ENCODE assay signal across 9 cellular contexts in genomic region chr17:64491034-64491860, GRCh38. TPM values are rescaled to one million over a fixed set of nuclear protein-coding genes. Genes with fewer than 3 reads are reported as not detected.
DNase-seq lines count a peak whose midpoint lies in the region; ATAC-seq, FAIRE-seq and TF ChIP-seq lines count a peak whose summit lies in the region.
"Had no signal": no experiment of that assay in that cellular context is flagged by ENCODE, and none has a peak within 500 bp of the region (broad histone marks: within the 10 kb centered on the region; RNA-seq: fewer than 3 reads in every experiment).

No MANE protein-coding gene starts in this region.

- H3K4me1 Mint-ChIP-seq in progenitor cell of endocrine pancreas (ENCODE audit: low read depth) = peaks cover 14% of the 10 kb centered on the region

- TF ChIP-seq POLR2A in H1 (IDR thresholded peaks at IDR 0.05; ENCODE audit: control extremely low read depth in 1 of 2, low read depth in 2 of 2, low read length in 2 of 2) = no peak

- H3K9me3 Mint-ChIP-seq in progenitor cell of endocrine pancreas (ENCODE audit: low read depth) = no peaks in the 10 kb centered on the region

- no peak overlapping the region for H2BK120ac ChIP-seq in H1 (replicated peaks; ENCODE audit: low read depth, low read length)

- H3K27me3 Mint-ChIP-seq in progenitor cell of endocrine pancreas = no peaks in the 10 kb centered on the region

- H3K18ac ChIP-seq in H1 (ENCODE audit: extremely low read depth, low read length) = no peak overlapping the region

- H3K27ac Mint-ChIP-seq in progenitor cell of endocrine pancreas = no peak overlapping the region

- no peak overlapping the region for H3K4me2 ChIP-seq in H1 (ENCODE audit: insufficient read depth in 1 of 2, low read depth in 2 of 2, low read length in 2 of 2)

- peaks cover 6% of the 10 kb centered on the region for H3K79me1 ChIP-seq in H1 (ENCODE audit: low read depth, low read length)

- peak; percentile 54 to 64 (median 60) for TF ChIP-seq CTCF in H1 (IDR thresholded peaks at IDR 0.05; ENCODE audit: control extremely low read depth in 1 of 3, insufficient read depth in 1 of 3, low read depth in 1 of 3, low read length in 3 of 3)
- TF ChIP-seq CTCF in progenitor cell of endocrine pancreas (IDR thresholded peaks at IDR 0.05; ENCODE audit: unreplicated experiment) = peak; percentile 49

- CTCF ChIA-PET in H1 (lab: Charles Lee; ENCODE audit: partially characterized antibody) = interaction anchor here (0.6 to 6.0 kb wide), 19 partner anchors 8 to 633 kb away, joined by 3 to 112 read pairs (median 4); partner anchors contain the start of genes CEP95 and DDX5

- peaks cover 11 to 66% (median 40%) of the 10 kb centered on the region in 4 experiments for H3K36me3 ChIP-seq in H1 (ENCODE audit: control insufficient read depth in 2 of 4, insufficient read depth in 4 of 4, low read length in 3 of 4)

- H3K14ac ChIP-seq in H1 (ENCODE audit: insufficient read length) = no peak overlapping the region

- no peak overlapping the region for H3K56ac ChIP-seq in H1 (replicated peaks; ENCODE audit: insufficient read length, low read depth, low read length)

- peaks cover 0 to 3% (median 0%) of the 10 kb centered on the region in 4 experiments; a peak in 1 of 7 replicates for H3K4me1 ChIP-seq in H1 (replicated peaks in 1 of 4; ENCODE audit: control insufficient read depth in 3 of 4, insufficient read depth in 4 of 4, low read length in 3 of 4)

- peak; percentile 16 for DNase-seq in Ammon's horn (ENCODE audit: low spot score)
- DNase-seq in HT1080 (ENCODE audit: low read depth) = peak; percentile 45
- no peak for DNase-seq in H1 (ENCODE audit: low read depth in 1 of 2, low spot score in 2 of 2)
- DNase-seq in progenitor cell of endocrine pancreas (ENCODE audit: low spot score, unreplicated experiment) = no peak
- DNase-seq in GOT3 (lab: John Stamatoyannopoulos, UW) = no peak
- no peak for DNase-seq in superior temporal gyrus (ENCODE audit: extremely low spot score)

- no peak overlapping the region for H2BK15ac ChIP-seq in H1 (ENCODE audit: low read length)

- H3K9me3 ChIP-seq in H1 (ENCODE audit: insufficient read depth in 2 of 2, low read depth in 1 of 2, low read length in 1 of 2) = peaks cover 0 to 2% of the 10 kb centered on the region in 2 experiments; a peak in 1 of 4 replicates

- H3K9ac ChIP-seq in H1 (replicated peaks in 1 of 4; ENCODE audit: extremely low read depth in 1 of 4, low read depth in 3 of 4, low read length in 3 of 4) = no peak overlapping the region; a peak in 1 of 7 replicates

- no peaks in the 10 kb centered on the region for H3K27me3 ChIP-seq in H1 (replicated peaks in 1 of 4; ENCODE audit: control insufficient read depth in 3 of 4, extremely low read depth in 1 of 4, insufficient read depth in 3 of 4, low read length in 3 of 4)

- H3K23ac ChIP-seq in H1 (ENCODE audit: insufficient read length) = no peak overlapping the region

- no peak overlapping the region for H3K4me3 Mint-ChIP-seq in progenitor cell of endocrine pancreas (ENCODE audit: low read depth)

- H3K27ac ChIP-seq in H1 (ENCODE audit: low read depth, low read length) = no peak overlapping the region

- H3K79me2 ChIP-seq in H1 (ENCODE audit: control insufficient read depth in 1 of 2, insufficient read depth in 2 of 2, low read length in 2 of 2) = peaks cover 3 to 30% of the 10 kb centered on the region in 2 experiments; a peak in 3 of 4 replicates

- 91% methylated on average over 13 of the region's 13 CpGs; no CpG with 5 or more reads in 1 of the 2 experiments for WGBS in H1 (ENCODE audit: extremely low coverage in 1 of 2, insufficient coverage in 1 of 2, insufficient read length in 1 of 2, insufficient replicate concordance in 2 of 2, low coverage in 1 of 2, low lambda C conversion rate in 2 of 2, missing lambda C conversion rate in 1 of 2), 2 experiments

- peaks cover 3% of the 10 kb centered on the region for H3K23me2 ChIP-seq in H1 (ENCODE audit: low read depth, low read length)

- no peak overlapping the region for H2AFZ ChIP-seq in H1 (ENCODE audit: low read length)

- H4K91ac ChIP-seq in H1 (replicated peaks; ENCODE audit: insufficient read length, low read length) = no peak overlapping the region

- POLR2A ChIA-PET in H1 (lab: Charles Lee; ENCODE audit: partially characterized antibody) = interaction anchor here (0.9 to 11.8 kb wide), 4 partner anchors 11 to 171 kb away, joined by 3 to 320 read pairs (median 5); partner anchors contain the start of genes CEP95, DDX5 and SMURF2

- H3K4ac ChIP-seq in H1 (replicated peaks; ENCODE audit: insufficient read length, low read depth, low read length) = no peak overlapping the region

- TF ChIP-seq EP300 in H1 (IDR thresholded peaks at IDR 0.05; ENCODE audit: borderline replicate concordance in 1 of 2, low read depth in 2 of 2, low read length in 2 of 2) = no peak

- H2AK5ac ChIP-seq in H1 (ENCODE audit: low read depth, low read length) = no peak overlapping the region

- no peak overlapping the region for H3K4me3 ChIP-seq in H1 (ENCODE audit: extremely low read depth in 1 of 4, insufficient read depth in 2 of 4, low read depth in 3 of 4, low read length in 4 of 4)

- H2BK5ac ChIP-seq in H1 (ENCODE audit: low read depth, low read length) = no peak overlapping the region

- H4K8ac ChIP-seq in H1 (ENCODE audit: extremely low read depth, insufficient read depth, low read length) = no peak overlapping the region

- peak; percentile 63 to 68 for TF ChIP-seq RAD21 in H1 (IDR thresholded peaks at IDR 0.05 in 1 of 2, conservative IDR thresholded peaks at IDR 0.05 in 1 of 2; ENCODE audit: low read depth in 2 of 2, low read length in 2 of 2)

- peaks cover 0 to 3% of the 10 kb centered on the region in 2 experiments for H4K20me1 ChIP-seq in H1 (replicated peaks in 1 of 2; ENCODE audit: control insufficient read depth in 1 of 2, insufficient read depth in 2 of 2, low read length in 2 of 2)

- no peak overlapping the region for H2BK12ac ChIP-seq in H1 (ENCODE audit: low read depth, low read length)

- H4K5ac ChIP-seq in H1 (ENCODE audit: insufficient read length, low read depth, low read length) = no peak overlapping the region

- H3K36me3 Mint-ChIP-seq in progenitor cell of endocrine pancreas (ENCODE audit: insufficient read depth) = peaks cover 26% of the 10 kb centered on the region

- no peak overlapping the region for H2BK20ac ChIP-seq in H1 (ENCODE audit: low read length)

- peak; percentile 46 to 70 for ATAC-seq in activated CD4-positive, CD25-positive, alpha-beta regulatory T cell treated with anti-CD3 and anti-CD28 coated beads, Interleukin-2, amount 50 U/mL, for 24 hours
- no peak for ATAC-seq in GM18502 (IDR thresholded peaks at IDR 0.05; ENCODE audit: poor library complexity, unreplicated experiment)

- FAIRE-seq in H1 (lab: Jason Lieb, UNC) = no peak
- FAIRE-seq: endometrium had no signal

RNA-seq across cellular contexts. Expression of gene POLG2, which starts 5.6 kb away (rescaled TPM):
- total RNA-seq in HT1080 (2014; rRNA removed; shearing (Covaris generic)) = 11.6 and 13.8 TPM in 2 replicates
- polyA plus RNA-seq in HT1080 (2015; cell fraction: cytosol; rRNA removed) = 14.0 and 17.4 TPM in 2 replicates
- 48.8 and 63.3 TPM in 2 replicates for polyA plus RNA-seq in HT1080 (2015; cell fraction: nucleus; rRNA removed)
- 30.9 and 34.3 TPM in 2 replicates for total RNA-seq in H1 (2021; fragmentation: NEBNext Ultra II Directional; extraction: Animal tissue kit (Norgen Biotek cat#: 25700))
- polyA plus RNA-seq in H1 (2011; rRNA removed) = 8.2 and 9.7 TPM in 2 replicates
- 14.6 TPM for polyA plus RNA-seq in H1 (2011; cell fraction: cytosol; rRNA removed)
- polyA plus RNA-seq in H1 (2011; cell fraction: nucleus; rRNA removed) = 13.3 TPM
- polyA plus RNA-seq in H1 (2012, experiment 1 of 2) = 21.2 to 31.3 TPM (median 22.1 TPM) in 4 replicates
- 3.2 TPM for polyA plus RNA-seq in H1 (2012, experiment 2 of 2)
- polyA plus RNA-seq in H1 (2013, experiment 1 of 2) = 20.8 TPM
- polyA plus RNA-seq in H1 (2013, experiment 2 of 2) = 18.3 TPM
- polyA minus RNA-seq in H1 (2011; rRNA and poly(A)+ RNA removed) = 8.1 and 11.1 TPM in 2 replicates
- 11.4 TPM for polyA minus RNA-seq in H1 (2011; cell fraction: cytosol; rRNA and poly(A)+ RNA removed)
- polyA minus RNA-seq in H1 (2011; cell fraction: nucleus; rRNA and poly(A)+ RNA removed) = 25.4 TPM
- total RNA-seq in progenitor cell of endocrine pancreas = 33.1 and 33.7 TPM in 2 replicates

RNA-seq across cellular contexts. Expression of gene DDX5, which starts 14.8 kb away (rescaled TPM):
- 250 and 611 TPM in 2 replicates for total RNA-seq in HT1080 (2014; rRNA removed; shearing (Covaris generic))
- 722 and 1,249 TPM in 2 replicates for polyA plus RNA-seq in HT1080 (2015; cell fraction: cytosol; rRNA removed)
- polyA plus RNA-seq in HT1080 (2015; cell fraction: nucleus; rRNA removed) = 4,423 and 5,570 TPM in 2 replicates
- total RNA-seq in H1 (2021; fragmentation: NEBNext Ultra II Directional; extraction: Animal tissue kit (Norgen Biotek cat#: 25700)) = 572 and 622 TPM in 2 replicates
- 591 and 931 TPM in 2 replicates for polyA plus RNA-seq in H1 (2011; rRNA removed)
- polyA plus RNA-seq in H1 (2011; cell fraction: cytosol; rRNA removed) = 642 TPM
- polyA plus RNA-seq in H1 (2011; cell fraction: nucleus; rRNA removed) = 1,555 TPM
- polyA plus RNA-seq in H1 (2012, experiment 1 of 2) = 409 to 706 TPM (median 432 TPM) in 4 replicates
- polyA plus RNA-seq in H1 (2012, experiment 2 of 2) = 48.0 TPM
- polyA plus RNA-seq in H1 (2013, experiment 1 of 2) = 481 TPM
- 448 TPM for polyA plus RNA-seq in H1 (2013, experiment 2 of 2)
- polyA minus RNA-seq in H1 (2011; rRNA and poly(A)+ RNA removed) = 326 and 526 TPM in 2 replicates
- 382 TPM for polyA minus RNA-seq in H1 (2011; cell fraction: cytosol; rRNA and poly(A)+ RNA removed)
- 1,592 TPM for polyA minus RNA-seq in H1 (2011; cell fraction: nucleus; rRNA and poly(A)+ RNA removed)
- 918 and 925 TPM in 2 replicates for total RNA-seq in progenitor cell of endocrine pancreas

RNA-seq across cellular contexts. Expression of gene CEP95, which starts 15.5 kb away (rescaled TPM):
- total RNA-seq in HT1080 (2014; rRNA removed; shearing (Covaris generic)) = 18.5 and 21.6 TPM in 2 replicates
- 16.4 and 34.3 TPM in 2 replicates for polyA plus RNA-seq in HT1080 (2015; cell fraction: cytosol; rRNA removed)
- 141 and 144 TPM in 2 replicates for polyA plus RNA-seq in HT1080 (2015; cell fraction: nucleus; rRNA removed)
- 50.8 and 51.5 TPM in 2 replicates for total RNA-seq in H1 (2021; fragmentation: NEBNext Ultra II Directional; extraction: Animal tissue kit (Norgen Biotek cat#: 25700))
- polyA plus RNA-seq in H1 (2011; rRNA removed) = 13.5 and 22.3 TPM in 2 replicates
- 30.0 TPM for polyA plus RNA-seq in H1 (2011; cell fraction: cytosol; rRNA removed)
- 44.9 TPM for polyA plus RNA-seq in H1 (2011; cell fraction: nucleus; rRNA removed)
- polyA plus RNA-seq in H1 (2012, experiment 1 of 2) = 47.3 to 62.9 TPM (median 52.4 TPM) in 4 replicates
- 2.2 TPM for polyA plus RNA-seq in H1 (2012, experiment 2 of 2)
- 66.7 TPM for polyA plus RNA-seq in H1 (2013, experiment 1 of 2)
- 55.2 TPM for polyA plus RNA-seq in H1 (2013, experiment 2 of 2)
- 26.4 and 27.4 TPM in 2 replicates for polyA minus RNA-seq in H1 (2011; rRNA and poly(A)+ RNA removed)
- polyA minus RNA-seq in H1 (2011; cell fraction: cytosol; rRNA and poly(A)+ RNA removed) = 31.3 TPM
- polyA minus RNA-seq in H1 (2011; cell fraction: nucleus; rRNA and poly(A)+ RNA removed) = 82.2 TPM
- total RNA-seq in progenitor cell of endocrine pancreas = 102 and 108 TPM in 2 replicates

RNA-seq across cellular contexts. Expression of gene MILR1, which starts 42.3 kb away (rescaled TPM):
- 7.3 and 8.2 TPM in 2 replicates for total RNA-seq in HT1080 (2014; rRNA removed; shearing (Covaris generic))
- polyA plus RNA-seq in HT1080 (2015; cell fraction: cytosol; rRNA removed) = 15.5 and 16.3 TPM in 2 replicates
- 39.7 and 40.7 TPM in 2 replicates for polyA plus RNA-seq in HT1080 (2015; cell fraction: nucleus; rRNA removed)
- total RNA-seq in H1 (2021; fragmentation: NEBNext Ultra II Directional; extraction: Animal tissue kit (Norgen Biotek cat#: 25700)) = not detected in 2 replicates
- not detected in 2 replicates for polyA plus RNA-seq in H1 (2011; rRNA removed)
- not detected for polyA plus RNA-seq in H1 (2011; cell fraction: cytosol; rRNA removed)
- not detected for polyA plus RNA-seq in H1 (2011; cell fraction: nucleus; rRNA removed)
- not detected in 4 replicates for polyA plus RNA-seq in H1 (2012, experiment 1 of 2)
- not detected for polyA plus RNA-seq in H1 (2012, experiment 2 of 2)
- not detected for polyA plus RNA-seq in H1 (2013, experiment 1 of 2)
- polyA plus RNA-seq in H1 (2013, experiment 2 of 2) = not detected
- polyA minus RNA-seq in H1 (2011; rRNA and poly(A)+ RNA removed) = not detected in 2 replicates
- not detected for polyA minus RNA-seq in H1 (2011; cell fraction: cytosol; rRNA and poly(A)+ RNA removed)
- not detected for polyA minus RNA-seq in H1 (2011; cell fraction: nucleus; rRNA and poly(A)+ RNA removed)
- total RNA-seq in progenitor cell of endocrine pancreas = not detected in 2 replicates

Comparison
In these comparisons a context has a peak if more than half of its experiments do, and no peak if none do; other contexts are left out.
1. DNase-seq: peak in Ammon's horn (single experiment) and HT1080 (single experiment); none in H1 (0 of 2), progenitor cell of endocrine pancreas (single experiment), GOT3 (single experiment) and superior temporal gyrus (single experiment).